ENCODE assay signal across 8 cellular contexts in the genomic region with DNA sequence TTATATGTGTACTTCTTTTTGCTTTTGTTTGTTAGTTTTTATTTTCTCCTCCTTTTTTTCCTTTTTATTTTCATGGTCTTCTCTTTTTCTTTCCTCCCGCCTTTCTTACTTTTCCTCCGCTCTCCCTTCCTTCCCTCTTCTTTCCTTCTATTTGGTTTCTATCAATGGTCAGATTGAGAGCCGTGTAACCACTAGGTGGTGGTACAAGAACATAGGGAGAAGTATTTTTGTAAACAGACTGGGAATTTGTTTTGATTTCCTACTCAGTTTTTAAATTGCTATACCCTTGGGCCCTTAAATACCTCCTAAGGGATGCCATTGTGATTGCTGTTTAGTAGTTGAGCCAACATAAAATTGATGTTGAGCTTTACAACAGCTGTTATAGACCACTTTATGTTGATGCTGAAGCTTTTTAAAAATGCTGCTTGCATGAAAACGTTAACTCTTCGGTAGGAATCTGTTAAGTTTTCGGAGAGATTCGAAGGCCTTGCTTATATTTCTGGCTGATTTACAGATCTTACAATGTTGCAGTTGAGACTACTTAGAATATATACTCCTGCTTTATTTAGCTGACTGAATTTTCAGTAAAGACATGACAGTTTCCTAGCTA.
A peak's percentile ranks its signal among the peaks of the same experiment; 100 is the strongest.
DNase-seq lines count a peak whose midpoint lies in the region; ATAC-seq, FAIRE-seq and TF ChIP-seq lines count a peak whose summit lies in the region.

No MANE protein-coding gene starts in this region.

- no peak overlapping the region for H3K4me3 ChIP-seq in SU-DHL-6 (ENCODE audit: insufficient read depth, low read length, poor library complexity, severe bottlenecking)
- no peak overlapping the region for H3K4me3 ChIP-seq in neutrophil (ENCODE audit: low read depth in 1 of 2, low read length in 1 of 2)
- no peak overlapping the region for H3K4me3 ChIP-seq in lower leg skin (ENCODE audit: low read depth, poor library complexity, severe bottlenecking)

- no peak overlapping the region for H3K9ac ChIP-seq in SU-DHL-6 (ENCODE audit: low read length)

- ATAC-seq in stimulated activated naive CD8-positive, alpha-beta T cell treated with anti-CD3 and anti-CD28 coated beads, Interleukin-15, amount 100 ng/mL, for 72 hours = no peak
- ATAC-seq in stimulated activated naive CD8-positive, alpha-beta T cell treated with anti-CD3 and anti-CD28 coated beads, Interleukin-15, Interleukin-2, amounts not matched to agents 100 U/mL and 50 U/mL, for 24 hours = no peak
- peak; percentile 48 for ATAC-seq in esophagus mucosa

- H3K4me3 Mint-ChIP-seq in stimulated activated naive CD8-positive, alpha-beta T cell treated with anti-CD3 and anti-CD28 coated beads, Interleukin-15, amount 100 ng/mL, for 72 hours = peak overlapping the region; percentile 11 to 17

- H2AFZ ChIP-seq in SU-DHL-6 (ENCODE audit: low read depth, low read length, severe bottlenecking) = peak overlapping the region; percentile 55

- no peaks in the 10 kb centered on the region for H3K27me3 Mint-ChIP-seq in stimulated activated naive CD8-positive, alpha-beta T cell treated with anti-CD3 and anti-CD28 coated beads, Interleukin-15, amount 100 ng/mL, for 72 hours

- H3K27ac Mint-ChIP-seq in stimulated activated naive CD8-positive, alpha-beta T cell treated with anti-CD3 and anti-CD28 coated beads, Interleukin-15, amount 100 ng/mL, for 72 hours = no peak overlapping the region

- H3K27me3 ChIP-seq in SU-DHL-6 (ENCODE audit: low read length) (no peaks in the 10 kb centered on the region), neutrophil (peaks cover 76% of the 10 kb centered on the region)

- no peaks in the 10 kb centered on the region for H3F3A ChIP-seq in SU-DHL-6 (ENCODE audit: insufficient read depth)

- no peak overlapping the region for H3K4me2 ChIP-seq in SU-DHL-6 (ENCODE audit: low read depth, low read length, poor library complexity, severe bottlenecking)

- no peaks in the 10 kb centered on the region for H3K4me1 ChIP-seq in neutrophil (ENCODE audit: control insufficient read depth in 1 of 2, insufficient read depth in 1 of 2, low read depth in 1 of 2, low read length in 1 of 2)

- FAIRE-seq in urothelium cell line (lab: Jason Lieb, UNC) = no peak

- H3K79me2 ChIP-seq in SU-DHL-6 (ENCODE audit: insufficient read depth, low read length) = no peaks in the 10 kb centered on the region

- no peak for TF ChIP-seq POLR2A in lower leg skin (IDR thresholded peaks at IDR 0.05)

- TF ChIP-seq CTCF in SU-DHL-6 (IDR thresholded peaks at IDR 0.05; ENCODE audit: insufficient read depth, low read length, poor library complexity, severe bottlenecking) (peak; percentile 61), neutrophil (IDR thresholded peaks at IDR 0.05) (peak; percentile 23), lower leg skin (IDR thresholded peaks at IDR 0.05) (no peak)

- H3K9me3 ChIP-seq in SU-DHL-6 (ENCODE audit: insufficient read depth, low read length) (no peaks in the 10 kb centered on the region), neutrophil (no peaks in the 10 kb centered on the region)

- peaks cover 0 to 1% of the 10 kb centered on the region in 2 donors for H3K9me3 Mint-ChIP-seq in stimulated activated naive CD8-positive, alpha-beta T cell treated with anti-CD3 and anti-CD28 coated beads, Interleukin-15, amount 100 ng/mL, for 72 hours

- 46 to 69% methylated on average over 7 of the region's 7 CpGs for WGBS in lower leg skin, 2 donors

- intact Hi-C loops in lower leg skin (cut with DNase I; ENCODE audit: low total_unique reads) = no loop called here

- peaks cover 47% of the 10 kb centered on the region for H3K4me1 Mint-ChIP-seq in stimulated activated naive CD8-positive, alpha-beta T cell treated with anti-CD3 and anti-CD28 coated beads, Interleukin-15, amount 100 ng/mL, for 72 hours

- H3K36me3 ChIP-seq in SU-DHL-6 (ENCODE audit: low read length) = no peaks in the 10 kb centered on the region
- no peaks in the 10 kb centered on the region for H3K36me3 ChIP-seq in neutrophil

- no peaks in the 10 kb centered on the region for H3K9me2 ChIP-seq in SU-DHL-6 (replicated peaks; ENCODE audit: insufficient read depth, low read length)

- no peak overlapping the region for H3K27ac ChIP-seq in SU-DHL-6 (ENCODE audit: low read depth, low read length)
- H3K27ac ChIP-seq in neutrophil = no peak overlapping the region

- H4K20me1 ChIP-seq in SU-DHL-6 (ENCODE audit: low read depth, low read length) = no peaks in the 10 kb centered on the region

- DNase-seq in stimulated activated naive CD8-positive, alpha-beta T cell treated with anti-CD3 and anti-CD28 coated beads, Interleukin-15, amount 100 ng/mL, for 72 hours = no peak
- no peak for DNase-seq in stimulated activated naive CD8-positive, alpha-beta T cell treated with anti-CD3 and anti-CD28 coated beads, Interleukin-15, Interleukin-2, amounts not matched to agents 100 U/mL and 50 U/mL, for 24 hours
- peak; percentile 8 for DNase-seq in NCI-H1105 (lab: John Stamatoyannopoulos, UW)
- no peak for DNase-seq in lower leg skin (ENCODE audit: low spot score in 2 of 2)
- no peak for DNase-seq in urothelium cell line (ENCODE audit: low spot score)

Comparison
In these comparisons a context has a peak if more than half of its experiments do, and no peak if none do; other contexts are left out.
1. CTCF ChIP-seq: peak in SU-DHL-6 (single experiment) and neutrophil (single experiment); none in lower leg skin (0 of 3).